In genomic region chr20:7728373-7728772, GRCh38 we compare ENCODE assay signal across 28 cellular contexts.
DNase-seq lines count a peak whose midpoint lies in the region; ATAC-seq, FAIRE-seq and TF ChIP-seq lines count a peak whose summit lies in the region.
"Had no signal": no experiment of that assay in that cellular context is flagged by ENCODE, and none has a peak within 500 bp of the region (broad histone marks: within the 10 kb centered on the region; RNA-seq: fewer than 3 reads in every experiment).

No MANE protein-coding gene starts in this region.

- BruUV-seq in HepG2 (replicated peaks; lab: Mats Ljungman, UMichigan), result no TSS peak

- no peak for TF ChIP-seq EP300 in HepG2 (IDR thresholded peaks at IDR 0.05; ENCODE audit: low read depth in 2 of 2, low read length in 2 of 2)
- TF ChIP-seq EP300 in HepG2 (CRISPR knock-in tag; IDR thresholded peaks at IDR 0.05; ENCODE audit: borderline replicate concordance), result no peak

- ATAC-seq in right cardiac atrium (no peak), GM18867 (IDR thresholded peaks at IDR 0.05; ENCODE audit: unreplicated experiment) (no peak), HepG2 (no peak)
- ATAC-seq: activated naive CD4-positive, alpha-beta T cell treated with anti-CD3 and anti-CD28 coated beads, Interleukin-2, amount 50 U/mL, for 72 hours; GM23338 had no signal

- FAIRE-seq in HepG2 (lab: Jason Lieb, UNC), result no peak
- FAIRE-seq: GM19239 had no signal

- in situ Hi-C loops in HepG2 (cut with HindIII; ENCODE audit: extremely low pct_ligation_motif_present, low pct_unique_long_range_greater_than_20kb), result no loop called here

- intact Hi-C loops in right cardiac atrium (cut with DNase I), result no loop called here
- intact Hi-C loops in HepG2 (cut with micrococcal nuclease; ENCODE audit: unreplicated experiment), result no loop called here

- H4K20me1 ChIP-seq in HepG2 (ENCODE audit: insufficient read depth, low read length), result no peaks in the 10 kb centered on the region

- no peaks in the 10 kb centered on the region for H3K79me2 ChIP-seq in HepG2 (ENCODE audit: insufficient read depth, low read length)

- H3K4me1 ChIP-seq in right cardiac atrium (ENCODE audit: control insufficient read depth, insufficient read depth, low read length) (no peaks in the 10 kb centered on the region), HepG2 (ENCODE audit: insufficient read depth, low read length) (no peaks in the 10 kb centered on the region)
- H3K4me1 ChIP-seq: neural progenitor cell had no signal

- DNase-seq in HS-5 (ENCODE audit: low read depth), result peak; percentile 35
- DNase-seq in RKO (ENCODE audit: low spot score), result peak; percentile 58
- DNase-seq in epithelial cell of prostate (ENCODE audit: low read depth, low spot score), result peak; percentile 36
- DNase-seq in skeletal muscle cell (ENCODE audit: low read depth), result peak; percentile 20
- DNase-seq in right cardiac atrium, result no peak
- DNase-seq in HepG2 (ENCODE audit: low spot score), result no peak
- DNase-seq: activated B cell treated with CpG ODN at 0.5 μM for 24 hours; activated CD4-positive, alpha-beta memory T cell treated with anti-CD3 and anti-CD28 coated beads for 36 hours; activated CD8-positive, alpha-beta memory T cell treated with anti-CD3 and anti-CD28 coated beads, Interleukin-2, amount 50 U/mL, for 48 hours; AML-193; aorta; CD4-positive, alpha-beta memory T cell; DMS 273 treated with DMSO at 0.1 percent for 48 hours; Karpas-422; kidney; NCI-H2081; NCI-H226; NCI-H748 treated with DMSO at 0.1 percent for 48 hours; posterior cingulate gyrus; SHP77; SW 1271; trophoblast cell had no signal

- no peak overlapping the region for H2AFZ ChIP-seq in HepG2 (ENCODE audit: low read length)
- H2AFZ ChIP-seq: GM23338, neural progenitor cell had no signal

- CTCF ChIA-PET in HepG2 (lab: Yijun Ruan, JAX; ENCODE audit: low intra/inter-chr PET ratio, low total read pairs), result no interaction called here

- H3K9ac ChIP-seq in HepG2 (ENCODE audit: insufficient read depth, low read depth, low read length), result no peak overlapping the region
- H3K9ac ChIP-seq: neural progenitor cell had no signal

- no peak overlapping the region for H3K4me2 ChIP-seq in HepG2 (ENCODE audit: low read depth, low read length)
- H3K4me2 ChIP-seq: GM23338, neural progenitor cell had no signal

- no peaks in the 10 kb centered on the region for H3K27me3 ChIP-seq in right cardiac atrium (ENCODE audit: control insufficient read depth, insufficient read depth)
- no peaks in the 10 kb centered on the region for H3K27me3 ChIP-seq in HepG2 (ENCODE audit: control insufficient read depth in 1 of 2, insufficient read depth in 2 of 2, low read length in 2 of 2)
- H3K27me3 ChIP-seq: neural progenitor cell had no signal

- no peak overlapping the region for H3K4me3 ChIP-seq in skeletal muscle cell (ENCODE audit: low read depth, low read length)
- H3K4me3 ChIP-seq in right cardiac atrium (ENCODE audit: low read length), result no peak overlapping the region
- no peak overlapping the region for H3K4me3 ChIP-seq in HepG2 (replicated peaks in 1 of 3; ENCODE audit: insufficient read depth in 1 of 3, low read depth in 2 of 3, low read length in 3 of 3)
- H3K4me3 ChIP-seq: GM23338, lung, neural progenitor cell had no signal

- no peak for TF ChIP-seq CTCF in HepG2 (CRISPR knock-in tag; IDR thresholded peaks at IDR 0.05)

- no peak for TF ChIP-seq POLR2A in HepG2 (IDR thresholded peaks at IDR 0.05; ENCODE audit: insufficient read depth in 1 of 2, low read depth in 2 of 2, low read length in 2 of 2)

- H3K36me3 ChIP-seq in HepG2 (replicated peaks in 1 of 2; ENCODE audit: control insufficient read depth in 1 of 2, insufficient read depth in 2 of 2, low read length in 2 of 2), result no peaks in the 10 kb centered on the region
- H3K36me3 ChIP-seq: neural progenitor cell had no signal

- POLR2A ChIA-PET in HepG2 (lab: Yijun Ruan, JAX), result no interaction called here

- no peaks in the 10 kb centered on the region for H3K9me3 ChIP-seq in right cardiac atrium (ENCODE audit: control insufficient read depth, low read length)
- H3K9me3 ChIP-seq in HepG2 (ENCODE audit: low read length), result no peaks in the 10 kb centered on the region

- H3K27ac ChIP-seq in epithelial cell of prostate (peak overlapping the region; percentile 9), right cardiac atrium (ENCODE audit: low read length) (no peak overlapping the region), HepG2 (ENCODE audit: extremely low read length, insufficient read depth, low read length) (no peak overlapping the region)
- H3K27ac ChIP-seq: neural progenitor cell had no signal

- no peak for TF ChIP-seq RAD21 in HepG2 (CRISPR knock-in tag; IDR thresholded peaks at IDR 0.05)

TF ChIP-seq in HepG2, 621 proteins besides CTCF, POLR2A, EP300 and RAD21:
- TF ChIP-seq ATF2 (CRISPR knock-in tag; IDR thresholded peaks at IDR 0.05) (no peak), ZNF510 (CRISPR knock-in tag; IDR thresholded peaks at IDR 0.05; ENCODE audit: low read depth) (no peak), SNAI1 (CRISPR knock-in tag; IDR thresholded peaks at IDR 0.05; ENCODE audit: borderline replicate concordance) (no peak), ZFP36L1 (CRISPR knock-in tag; IDR thresholded peaks at IDR 0.05) (no peak), NFKBIZ (CRISPR knock-in tag; IDR thresholded peaks at IDR 0.05) (no peak), ZNF790 (CRISPR knock-in tag; IDR thresholded peaks at IDR 0.05; ENCODE audit: borderline replicate concordance) (no peak), PITX1 (CRISPR knock-in tag; IDR thresholded peaks at IDR 0.05) (no peak), ZNF839 (CRISPR knock-in tag; IDR thresholded peaks at IDR 0.05; ENCODE audit: borderline replicate concordance) (no peak), HNF4G (IDR thresholded peaks at IDR 0.05; ENCODE audit: borderline replicate concordance, low read depth, low read length) (no peak), HNF4G (CRISPR knock-in tag; IDR thresholded peaks at IDR 0.05; ENCODE audit: borderline replicate concordance, low read depth) (no peak), ZNF550 (CRISPR knock-in tag; IDR thresholded peaks at IDR 0.05; ENCODE audit: borderline replicate concordance) (no peak)

Comparison
In these comparisons a context has a peak if more than half of its experiments do, and no peak if none do; other contexts are left out.
1. DNase-seq: peak in HS-5 (single experiment), RKO (single experiment), epithelial cell of prostate (single experiment) and skeletal muscle cell (single experiment); none in right cardiac atrium (0 of 3) and HepG2 (single experiment).